In genomic region chr19:42450314-42450934, GRCh38 we compare ENCODE assay signal across 8 cellular contexts. TPM values are rescaled to one million over a fixed set of nuclear protein-coding genes. Genes with fewer than 3 reads are reported as not detected.
A peak's percentile ranks its signal among the peaks of the same experiment; 100 is the strongest.
DNase-seq lines count a peak whose midpoint lies in the region; ATAC-seq and TF ChIP-seq lines count a peak whose summit lies in the region.

No MANE protein-coding gene starts in this region.

- peaks cover 42% of the 10 kb centered on the region for H3K27me3 ChIP-seq in adipocyte (replicated peaks; ENCODE audit: control insufficient read depth, insufficient read depth, low read length)
- H3K27me3 ChIP-seq in heart left ventricle, result no peaks in the 10 kb centered on the region

- H3K9ac ChIP-seq in adipocyte (ENCODE audit: low read length), result no peak overlapping the region

- DNase-seq in DMS79 (lab: John Stamatoyannopoulos, UW) (peak; percentile 80), H4 (ENCODE audit: low spot score) (peak; percentile 82), NCI-H1092 treated with DMSO at 0.1 percent for 48 hours (lab: John Stamatoyannopoulos, UW) (peak; percentile 71), SW480 (ENCODE audit: low spot score) (peak; percentile 94), adipocyte (ENCODE audit: low read depth) (peak; percentile 84), heart left ventricle (peak; percentile 77 to 89 (median 79)), putamen (ENCODE audit: low spot score) (peak; percentile 68)

- H3K4me3 ChIP-seq in adipocyte (ENCODE audit: low read length), result no peak overlapping the region
- H3K4me3 ChIP-seq in heart left ventricle, result no peak overlapping the region

- peak; percentile 81 to 94 (median 87) for TF ChIP-seq CTCF in heart left ventricle (IDR thresholded peaks at IDR 0.05)

- intact Hi-C loops in heart left ventricle (cut with DNase I), result loop anchor here (1.0 to 10.0 kb wide), 8 partner anchors 77 to 327 kb away; partner anchors contain the start of genes CEACAM1 (in 5 of the 10) and CEACAM8 (in 4 of the 10)

- ATAC-seq in heart left ventricle (peak; percentile 71 to 96 (median 85)), HG03571 (IDR thresholded peaks at IDR 0.05; ENCODE audit: unreplicated experiment) (no peak)

- TF ChIP-seq POLR2A in heart left ventricle (IDR thresholded peaks at IDR 0.05), result no peak

- H3K27ac ChIP-seq in heart left ventricle, result peak overlapping the region in 10 of 12 donors; percentile 1 to 69 (median 36)

- H3K9me3 ChIP-seq in adipocyte (ENCODE audit: control insufficient read depth, low read length) (no peaks in the 10 kb centered on the region), heart left ventricle (no peaks in the 10 kb centered on the region)

- H3K4me1 ChIP-seq in adipocyte (ENCODE audit: control insufficient read depth, insufficient read depth, low read length), result peaks cover 12% of the 10 kb centered on the region
- peaks cover 0 to 24% (median 10%) of the 10 kb centered on the region in 12 donors for H3K4me1 ChIP-seq in heart left ventricle

- no peaks in the 10 kb centered on the region for H3K36me3 ChIP-seq in adipocyte (ENCODE audit: control insufficient read depth, insufficient read depth, low read length, severe bottlenecking)
- H3K36me3 ChIP-seq in heart left ventricle, result no peaks in the 10 kb centered on the region

- WGBS in heart left ventricle, 4 donors, result 0% methylated on average over 3 of the region's 3 CpGs

RNA-seq across cellular contexts. Expression of gene CXCL17, which starts 7.7 kb away (rescaled TPM):
- not detected in 2 replicates for total RNA-seq in H4 (2014; rRNA removed; shearing (Covaris generic))
- not detected for total RNA-seq in heart left ventricle
- not detected for polyA plus RNA-seq in heart left ventricle

RNA-seq across cellular contexts. Expression of gene LIPE, which starts 23.2 kb away (rescaled TPM):
- 0.68 and 1.2 TPM in 2 replicates for total RNA-seq in H4 (2014; rRNA removed; shearing (Covaris generic))
- 100 to 1,000 TPM in 1 of 9 donors, 10 to 100 TPM in 8; 34.7 to 111 (median 57.3) TPM for total RNA-seq in heart left ventricle
- polyA plus RNA-seq in heart left ventricle, result 10 to 100 TPM; 47.1 to 67.1 TPM

Comparison
In these comparisons a context has a peak if more than half of its experiments do, and no peak if none do; other contexts are left out.
1. RNA of gene LIPE, which starts 23.2 kb away (total RNA-seq): 34.7 to 111 TPM in heart left ventricle; 0.68 to 1.2 TPM in H4; every median in the first group is over 10 times any median in the second.
2. Peak in every context shown above with its lines, with median percentiles within 50 percentile points of each other: DNase-seq.